ENCODE assay signal across 15 cellular contexts in the genomic region with DNA sequence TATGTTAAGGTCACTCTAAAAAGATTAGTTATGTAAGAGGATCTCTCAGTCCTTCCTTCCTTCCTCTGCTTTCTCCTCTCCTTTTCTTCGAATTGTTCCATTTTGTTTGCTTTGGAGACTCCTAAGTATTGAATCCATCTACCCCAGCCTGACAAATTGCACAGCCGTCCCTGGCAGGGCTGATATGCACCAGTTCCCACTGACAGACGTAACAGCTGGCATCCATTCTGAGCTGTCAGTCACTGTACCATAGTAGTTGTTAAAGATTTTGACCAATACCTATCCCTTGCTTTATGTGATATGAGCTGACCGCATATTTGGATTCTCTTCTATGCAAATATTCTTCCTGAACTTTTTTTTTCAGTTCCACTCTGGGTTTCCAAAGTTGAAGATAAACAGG.
A peak's percentile ranks its signal among the peaks of the same experiment; 100 is the strongest.
DNase-seq lines count a peak whose midpoint lies in the region; ATAC-seq and TF ChIP-seq lines count a peak whose summit lies in the region.
"Had no signal": no experiment of that assay in that cellular context is flagged by ENCODE, and none has a peak within 500 bp of the region (broad histone marks: within the 10 kb centered on the region; RNA-seq: fewer than 3 reads in every experiment).

No MANE protein-coding gene starts in this region.

- intact Hi-C loops in left ventricle myocardium superior (cut with micrococcal nuclease) (no loop called here), heart right ventricle (cut with DNase I) (no loop called here)

- TF ChIP-seq CTCF in heart right ventricle (IDR thresholded peaks at IDR 0.05) (no peak), neural progenitor cell (IDR thresholded peaks at IDR 0.05) (no peak)

- H2AFZ ChIP-seq in neural progenitor cell (replicated peaks), result no peak overlapping the region

- H3K27me3 Mint-ChIP-seq in neural progenitor cell (ENCODE audit: insufficient read depth, low read depth), result peaks cover 4% of the 10 kb centered on the region
- H3K27me3 Mint-ChIP-seq: B cell; CD4-positive, alpha-beta T cell had no signal

- no peak overlapping the region for H3K9ac ChIP-seq in neural progenitor cell

- no peaks in the 10 kb centered on the region for H3K36me3 Mint-ChIP-seq in neural progenitor cell

- H3K4me3 ChIP-seq in heart right ventricle (no peak overlapping the region), neural progenitor cell (no peak overlapping the region)

- H3K36me3 ChIP-seq in heart right ventricle, result no peaks in the 10 kb centered on the region
- no peaks in the 10 kb centered on the region for H3K36me3 ChIP-seq in neural progenitor cell

- H3K4me1 ChIP-seq in heart right ventricle (peaks cover 0 to 12% (median 0%) of the 10 kb centered on the region in 9 donors), neural progenitor cell (peaks cover 8% of the 10 kb centered on the region)

- ATAC-seq in left ventricle myocardium superior, result peak; percentile 35
- ATAC-seq in heart right ventricle, result no peak

- no peaks in the 10 kb centered on the region for H4K20me1 ChIP-seq in neural progenitor cell (ENCODE audit: low read depth)

- H3K79me2 ChIP-seq in neural progenitor cell (ENCODE audit: low read depth), result no peaks in the 10 kb centered on the region

- H3K27me3 ChIP-seq in heart right ventricle (no peaks in the 10 kb centered on the region), neural progenitor cell (no peaks in the 10 kb centered on the region)

- DNase-seq in left ventricle myocardium superior, result no peak
- no peak for DNase-seq in heart right ventricle
- DNase-seq in left kidney (ENCODE audit: low read depth, low spot score), result peak; percentile 23
- no peak for DNase-seq in neural progenitor cell (ENCODE audit: low spot score)
- DNase-seq in activated CD4-positive, alpha-beta T cell treated with anti-CD3 and anti-CD28 coated beads, Interleukin-2, amount 50 U/mL, for 1 hour, result no peak
- no peak for DNase-seq in NCI-H2196 (lab: John Stamatoyannopoulos, UW; ENCODE audit: unreplicated experiment)
- no peak for DNase-seq in activated naive CD4-positive, alpha-beta T cell treated with Interleukin-2 at 50 U/mL for 16 hours
- DNase-seq: C1 segment of cervical spinal cord; Calu3; CD4-positive, alpha-beta T cell; DMS153; DMS79 treated with DMSO at 0.1 percent for 48 hours; GOT3; H9 had no signal

- H3K4me1 Mint-ChIP-seq in neural progenitor cell, result peaks cover 22% of the 10 kb centered on the region
- H3K4me1 Mint-ChIP-seq: B cell had no signal

- H3F3A ChIP-seq in neural progenitor cell (ENCODE audit: low read depth), result no peaks in the 10 kb centered on the region

- WGBS in heart right ventricle, 2 donors, result 16 to 23% methylated on average over 4 of the region's 4 CpGs

- no peak overlapping the region for H3K4me3 Mint-ChIP-seq in neural progenitor cell
- H3K4me3 Mint-ChIP-seq: B cell; CD4-positive, alpha-beta T cell; H9 had no signal

- H3K9me3 Mint-ChIP-seq in neural progenitor cell, result no peaks in the 10 kb centered on the region
- H3K9me3 Mint-ChIP-seq: CD4-positive, alpha-beta T cell; H9 had no signal

- no peak overlapping the region for H3K27ac ChIP-seq in heart right ventricle
- H3K27ac ChIP-seq in neural progenitor cell, result no peak overlapping the region

- H3K9me3 ChIP-seq in heart right ventricle (no peaks in the 10 kb centered on the region), neural progenitor cell (ENCODE audit: low read depth) (no peaks in the 10 kb centered on the region)

- no peak overlapping the region for H3K4me2 ChIP-seq in neural progenitor cell

- H3K27ac Mint-ChIP-seq in neural progenitor cell, result peak overlapping the region; percentile 48
- H3K27ac Mint-ChIP-seq: B cell; CD4-positive, alpha-beta T cell; H9 had no signal
